Comparison of ENCODE assay signal across 8 cellular contexts in the genomic region with DNA sequence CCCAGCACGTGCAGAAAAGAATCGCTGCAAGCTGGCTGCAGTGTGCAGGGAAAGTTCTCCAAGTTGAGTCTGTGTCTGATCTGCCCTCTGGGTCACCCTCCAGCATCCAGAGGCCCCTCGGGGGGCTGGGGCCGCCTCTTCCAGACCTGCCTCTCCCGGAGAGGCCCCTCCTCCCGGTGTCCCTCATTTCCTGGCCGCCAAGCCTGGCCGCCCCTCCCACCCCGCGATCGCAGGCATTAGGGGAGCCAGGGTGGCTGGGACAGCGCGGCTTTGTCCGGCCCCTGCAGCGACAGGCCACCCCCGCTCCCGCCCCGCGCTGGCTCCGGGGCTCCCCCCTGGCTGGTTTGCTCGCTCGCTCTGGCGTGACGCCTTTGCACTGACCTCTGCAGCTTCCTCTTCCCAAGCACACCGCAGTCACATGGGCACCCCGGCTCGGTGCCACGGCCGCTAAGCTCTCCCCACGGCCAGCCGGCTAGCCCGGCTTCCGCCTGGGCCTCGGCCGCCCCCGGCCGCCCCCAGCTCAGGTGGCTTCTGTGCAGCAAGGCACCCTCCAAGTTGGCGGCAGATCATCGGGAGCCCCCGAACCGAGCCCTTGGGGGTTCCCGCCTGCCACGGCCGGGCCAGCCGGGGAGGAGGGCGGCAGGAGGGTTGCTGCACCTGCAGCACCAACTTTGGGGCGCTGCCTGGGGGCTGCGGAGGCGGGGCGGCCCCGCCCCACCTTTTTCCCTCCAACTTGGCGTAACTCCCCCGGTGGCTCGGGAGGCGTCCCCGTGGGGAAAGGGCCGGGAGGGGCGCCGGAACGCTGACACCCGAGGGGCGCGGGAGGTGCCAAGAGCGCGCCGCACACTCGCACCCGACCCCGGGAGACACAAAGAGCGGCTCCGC. TPM values are rescaled to one million over a fixed set of nuclear protein-coding genes. Genes with fewer than 3 reads are reported as not detected.
DNase-seq lines count a peak whose midpoint lies in the region; ATAC-seq lines count a peak whose summit lies in the region.

No MANE protein-coding gene starts in this region.

- intact Hi-C loops in activated CD4-positive, alpha-beta T cell treated with anti-CD3 and anti-CD28 coated beads, Interleukin-2, amount 10 ng/mL, durations not matched to agents 24 days and 14 days (cut with micrococcal nuclease), result loop anchor here (1.0 to 2.0 kb wide), 2 partner anchors 44 to 89 kb away; partner anchors contain the start of genes KDM2B and ORAI1

- peaks cover 37% of the 10 kb centered on the region for H3K4me1 Mint-ChIP-seq in activated CD4-positive, alpha-beta T cell treated with anti-CD3 and anti-CD28 coated beads, Interleukin-2, amount 10 ng/mL, durations not matched to agents 24 days and 14 days
- peaks cover 53 to 57% of the 10 kb centered on the region in 2 donors for H3K4me1 Mint-ChIP-seq in effector memory CD8-positive, alpha-beta T cell (ENCODE audit: low read depth in 2 of 2)
- H3K4me1 Mint-ChIP-seq in memory B cell, result peaks cover 29% of the 10 kb centered on the region

- ATAC-seq in GM18868 (IDR thresholded peaks at IDR 0.05; ENCODE audit: unreplicated experiment), result peak; percentile 62
- ATAC-seq in HG03060 (IDR thresholded peaks at IDR 0.05; ENCODE audit: low read depth, unreplicated experiment), result peak; percentile 34
- peak; percentile 49 for ATAC-seq in effector memory CD8-positive, alpha-beta T cell (replicated peaks)
- peak; percentile 49 for ATAC-seq in memory B cell (ENCODE audit: low read depth)

- DNase-seq in AML-193 (lab: John Stamatoyannopoulos, UW) (peak; percentile 83 to 90), NCI-H2227 treated with DMSO at 0.1 percent for 48 hours (lab: John Stamatoyannopoulos, UW) (peak; percentile 28), memory B cell (ENCODE audit: low spot score in 2 of 2) (peak; percentile 82 to 84)
- peak; percentile 84 for DNase-seq in activated CD4-positive, alpha-beta T cell treated with anti-CD3 and anti-CD28 coated beads, Interleukin-2, amount 10 ng/mL, durations not matched to agents 24 days and 14 days
- peak; percentile 58 to 63 (median 60) for DNase-seq in effector memory CD8-positive, alpha-beta T cell
- DNase-seq in stimulated activated CD8-positive, alpha-beta memory T cell treated with anti-CD3 and anti-CD28 coated beads, Interleukin-4, amount 100 ng/mL, for 48 hours, result peak; percentile 73

- peak overlapping the region; percentile 82 for H3K4me3 Mint-ChIP-seq in activated CD4-positive, alpha-beta T cell treated with anti-CD3 and anti-CD28 coated beads, Interleukin-2, amount 10 ng/mL, durations not matched to agents 24 days and 14 days
- H3K4me3 Mint-ChIP-seq in effector memory CD8-positive, alpha-beta T cell, result peak overlapping the region; percentile 76 to 81
- peak overlapping the region; percentile 98 for H3K4me3 Mint-ChIP-seq in memory B cell

- peaks cover 1% of the 10 kb centered on the region for H3K27me3 Mint-ChIP-seq in activated CD4-positive, alpha-beta T cell treated with anti-CD3 and anti-CD28 coated beads, Interleukin-2, amount 10 ng/mL, durations not matched to agents 24 days and 14 days
- no peaks in the 10 kb centered on the region for H3K27me3 Mint-ChIP-seq in effector memory CD8-positive, alpha-beta T cell
- no peaks in the 10 kb centered on the region for H3K27me3 Mint-ChIP-seq in memory B cell

- H3K36me3 Mint-ChIP-seq in activated CD4-positive, alpha-beta T cell treated with anti-CD3 and anti-CD28 coated beads, Interleukin-2, amount 10 ng/mL, durations not matched to agents 24 days and 14 days (ENCODE audit: low read depth), result peaks cover 16% of the 10 kb centered on the region
- peaks cover 56% of the 10 kb centered on the region for H3K36me3 Mint-ChIP-seq in effector memory CD8-positive, alpha-beta T cell (ENCODE audit: insufficient read depth)
- peaks cover 2% of the 10 kb centered on the region for H3K36me3 Mint-ChIP-seq in memory B cell

- H3K9me3 Mint-ChIP-seq in activated CD4-positive, alpha-beta T cell treated with anti-CD3 and anti-CD28 coated beads, Interleukin-2, amount 10 ng/mL, durations not matched to agents 24 days and 14 days, result no peaks in the 10 kb centered on the region
- H3K9me3 Mint-ChIP-seq in effector memory CD8-positive, alpha-beta T cell, result no peaks in the 10 kb centered on the region
- no peaks in the 10 kb centered on the region for H3K9me3 Mint-ChIP-seq in memory B cell

- peak overlapping the region; percentile 72 for H3K27ac Mint-ChIP-seq in activated CD4-positive, alpha-beta T cell treated with anti-CD3 and anti-CD28 coated beads, Interleukin-2, amount 10 ng/mL, durations not matched to agents 24 days and 14 days
- peak overlapping the region; percentile 95 to 98 for H3K27ac Mint-ChIP-seq in effector memory CD8-positive, alpha-beta T cell
- H3K27ac Mint-ChIP-seq in memory B cell, result peak overlapping the region; percentile 99

RNA-seq across cellular contexts. Expression of gene KDM2B, which starts 43.7 kb away (rescaled TPM):
- total RNA-seq in activated CD4-positive, alpha-beta T cell treated with anti-CD3 and anti-CD28 coated beads, Interleukin-2, amount 10 ng/mL, durations not matched to agents 24 days and 14 days, result 60.7 and 62.9 TPM in 2 replicates

Comparison
In these comparisons a context has a peak if more than half of its experiments do, and no peak if none do; other contexts are left out.
1. Peak in every context shown above with its lines: DNase-seq and ATAC-seq.
2. DNase-seq: peak in every context shown above with its lines; median percentile 86 in AML-193; 84 in activated CD4-positive, alpha-beta T cell treated with anti-CD3 and anti-CD28 coated beads, Interleukin-2, amount 10 ng/mL, durations not matched to agents 24 days and 14 days; 83 in memory B cell; 73 in stimulated activated CD8-positive, alpha-beta memory T cell treated with anti-CD3 and anti-CD28 coated beads, Interleukin-4, amount 100 ng/mL, for 48 hours; 60 in effector memory CD8-positive, alpha-beta T cell; 28 in NCI-H2227 treated with DMSO at 0.1 percent for 48 hours.